Comparison of ENCODE assay signal across 8 cellular contexts in genomic region chr2:206443735-206444527, GRCh38. TPM values are rescaled to one million over a fixed set of nuclear protein-coding genes. Genes with fewer than 3 reads are reported as not detected.
DNase-seq lines count a peak whose midpoint lies in the region; ATAC-seq and TF ChIP-seq lines count a peak whose summit lies in the region.

No MANE protein-coding gene starts in this region.

- no peak for TF ChIP-seq EP300 in stomach (IDR thresholded peaks at IDR 0.05)

- H3K9me3 ChIP-seq in Peyer's patch = no peaks in the 10 kb centered on the region
- H3K9me3 ChIP-seq in colonic mucosa = no peaks in the 10 kb centered on the region
- no peaks in the 10 kb centered on the region for H3K9me3 ChIP-seq in right lobe of liver
- no peaks in the 10 kb centered on the region for H3K9me3 ChIP-seq in stomach

- H3K27ac ChIP-seq in Peyer's patch = peak overlapping the region in 1 of 4 donors; percentile 12
- no peak overlapping the region for H3K27ac ChIP-seq in colonic mucosa
- H3K27ac ChIP-seq in right lobe of liver = no peak overlapping the region
- H3K27ac ChIP-seq in stomach = peak overlapping the region in 3 of 5 donors; percentile 22 to 68 (median 51)

- ATAC-seq in Right ventricle myocardium inferior (peak; percentile 33), HG02870 (IDR thresholded peaks at IDR 0.05; ENCODE audit: unreplicated experiment) (peak; percentile 40), right lobe of liver (peak; percentile 17 to 46 (median 34))

- TF ChIP-seq POLR2A in Peyer's patch (IDR thresholded peaks at IDR 0.05) (no peak), right lobe of liver (IDR thresholded peaks at IDR 0.05) (no peak), stomach (IDR thresholded peaks at IDR 0.05) (no peak)

- H3K4me1 ChIP-seq in Peyer's patch (peaks cover 0 to 15% (median 0%) of the 10 kb centered on the region in 4 donors), colonic mucosa (no peaks in the 10 kb centered on the region), right lobe of liver (peaks cover 0 to 10% (median 0%) of the 10 kb centered on the region in 4 donors), stomach (peaks cover 0 to 20% (median 12%) of the 10 kb centered on the region in 4 donors)

- intact Hi-C loops in Right ventricle myocardium inferior (cut with DNase I) (loop anchor here (5.0 kb wide), 4 partner anchors 38 to 282 kb away; no protein-coding TSS in a partner anchor), cardiac septum (cut with DNase I) (loop anchor here (2.0 to 10.0 kb wide), 4 partner anchors 19 to 279 kb away; partner anchors contain the start of gene ZDBF2), colonic mucosa (cut with DNase I) (no loop called here), right lobe of liver (cut with DNase I) (no loop called here), stomach (cut with DNase I; ENCODE audit: low total_unique reads) (no loop called here)

- TF ChIP-seq CTCF in Peyer's patch (IDR thresholded peaks at IDR 0.05) = peak in 1 of 6 experiments; percentile 3
- no peak for TF ChIP-seq CTCF in colonic mucosa (IDR thresholded peaks at IDR 0.05)
- TF ChIP-seq CTCF in right lobe of liver (IDR thresholded peaks at IDR 0.05) = no peak
- TF ChIP-seq CTCF in stomach (IDR thresholded peaks at IDR 0.05) = no peak

- DNase-seq in Right ventricle myocardium inferior (ENCODE audit: missing footprints) (no peak), cardiac septum (ENCODE audit: low spot score) (no peak), Peyer's patch (peak in 1 of 3 donors; percentile 53), colonic mucosa (no peak), right lobe of liver (peak in 1 of 3 donors; percentile 17), stomach (no peak)
- no peak for DNase-seq in effector CD8-positive, alpha-beta T cell (lab: John Stamatoyannopoulos, UW)

- WGBS in right lobe of liver (ENCODE audit: insufficient coverage, low coverage, low lambda C conversion rate, missing lambda C conversion rate) = 3% methylated on average over 20 of the region's 77 CpGs
- 3 to 4% (median 4%) methylated on average over 42 to 77 of the region's 77 CpGs for WGBS in stomach, 5 donors

- H3K27me3 ChIP-seq in Peyer's patch (peaks cover 0 to 16% of the 10 kb centered on the region in 2 donors), colonic mucosa (peaks cover 32% of the 10 kb centered on the region), right lobe of liver (peaks cover 0 to 9% of the 10 kb centered on the region in 2 donors), stomach (peaks cover 0 to 68% (median 46%) of the 10 kb centered on the region in 3 donors)

- H3K36me3 ChIP-seq in Peyer's patch = no peaks in the 10 kb centered on the region
- H3K36me3 ChIP-seq in colonic mucosa = no peaks in the 10 kb centered on the region
- no peaks in the 10 kb centered on the region for H3K36me3 ChIP-seq in right lobe of liver
- H3K36me3 ChIP-seq in stomach = no peaks in the 10 kb centered on the region

- H3K9ac ChIP-seq in colonic mucosa (ENCODE audit: low read depth in 2 of 2, low read length in 2 of 2) = no peak overlapping the region

- peak overlapping the region; percentile 17 to 65 (median 46) for H3K4me3 ChIP-seq in Peyer's patch
- H3K4me3 ChIP-seq in colonic mucosa = peak overlapping the region; percentile 20
- H3K4me3 ChIP-seq in right lobe of liver = peak overlapping the region in 1 of 3 donors; percentile 43
- peak overlapping the region; percentile 45 to 57 (median 46) for H3K4me3 ChIP-seq in stomach

RNA-seq across cellular contexts. Expression of gene ADAM23, which starts 0.6 kb away (rescaled TPM):
- total RNA-seq in Right ventricle myocardium inferior = 69.1 TPM
- 78.7 TPM for total RNA-seq in cardiac septum
- total RNA-seq in Peyer's patch = 1 to 10 TPM in 2 of 4 donors, under 1 TPM in 2; 0.47 to 2.5 (median 1.4) TPM
- total RNA-seq in colonic mucosa = under 1 TPM; 0.52 to 0.93 TPM
- total RNA-seq in right lobe of liver = under 1 TPM in 4 of 6 experiments, not detected in 2; under 0.01 to 0.26 (median 0.09) TPM
- total RNA-seq in stomach = 1 to 10 TPM in 3 of 5 donors, under 1 TPM in 1, not detected in 1; 0.87 to 3.9 (median 2.5) TPM
- polyA plus RNA-seq in stomach = 1 to 10 TPM in 2 of 3 donors, under 1 TPM in 1; 0.85 to 1.4 (median 1.4) TPM

Comparison
In these comparisons a context has a peak if more than half of its experiments do, and no peak if none do; other contexts are left out.
1. H3K27ac ChIP-seq: peak in stomach (3 of 5); none in colonic mucosa (single experiment) and right lobe of liver (0 of 3).
2. RNA of gene ADAM23, which starts 0.6 kb away (total RNA-seq): 78.7 TPM in cardiac septum (single experiment) and 69.1 TPM in Right ventricle myocardium inferior (single experiment); 0.87 to 3.9 TPM in stomach, 0.47 to 2.5 TPM in Peyer's patch, 0.52 to 0.93 TPM in colonic mucosa and under 0.01 to 0.26 TPM in right lobe of liver; every median in the first group is over 10 times any median in the second.
3. intact Hi-C loops: an anchor here in Right ventricle myocardium inferior (5.0 kb wide) and cardiac septum (2.0 to 10.0 kb wide); none called in colonic mucosa, right lobe of liver and stomach.
4. Peak in every context shown above with its lines, with median percentiles within 50 percentile points of each other: ATAC-seq.